ENCODE assay signal across 1 cellular context in the genomic region with DNA sequence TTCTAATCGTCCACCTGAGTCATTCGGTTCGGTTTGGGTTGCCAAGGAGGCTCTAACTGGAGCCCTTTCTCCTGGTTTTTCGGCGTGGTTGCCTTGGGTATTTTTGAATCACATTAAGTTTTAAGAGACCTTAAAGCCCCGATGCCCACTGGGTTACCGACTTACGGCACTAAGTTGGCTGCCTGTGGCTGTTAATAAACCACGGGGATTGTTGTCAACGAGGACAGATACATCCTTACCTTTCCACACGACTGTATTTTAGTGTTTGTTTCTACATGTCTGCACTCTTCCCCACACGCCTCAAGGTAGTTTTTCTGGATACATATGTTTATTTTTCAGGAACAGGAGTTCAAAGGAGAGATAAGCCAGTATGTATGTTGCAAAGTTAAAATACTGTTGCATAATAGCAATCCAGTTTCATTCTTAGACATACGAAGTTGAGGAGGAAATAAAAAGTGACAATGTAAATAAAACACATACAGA.
TF ChIP-seq lines count a peak whose summit lies in the region.

No MANE protein-coding gene starts in this region.

TF ChIP-seq in GM23338, 12 proteins besides CTCF, POLR2A, EP300 and RAD21 (continued from another document):
- TF ChIP-seq, protein P1, sequence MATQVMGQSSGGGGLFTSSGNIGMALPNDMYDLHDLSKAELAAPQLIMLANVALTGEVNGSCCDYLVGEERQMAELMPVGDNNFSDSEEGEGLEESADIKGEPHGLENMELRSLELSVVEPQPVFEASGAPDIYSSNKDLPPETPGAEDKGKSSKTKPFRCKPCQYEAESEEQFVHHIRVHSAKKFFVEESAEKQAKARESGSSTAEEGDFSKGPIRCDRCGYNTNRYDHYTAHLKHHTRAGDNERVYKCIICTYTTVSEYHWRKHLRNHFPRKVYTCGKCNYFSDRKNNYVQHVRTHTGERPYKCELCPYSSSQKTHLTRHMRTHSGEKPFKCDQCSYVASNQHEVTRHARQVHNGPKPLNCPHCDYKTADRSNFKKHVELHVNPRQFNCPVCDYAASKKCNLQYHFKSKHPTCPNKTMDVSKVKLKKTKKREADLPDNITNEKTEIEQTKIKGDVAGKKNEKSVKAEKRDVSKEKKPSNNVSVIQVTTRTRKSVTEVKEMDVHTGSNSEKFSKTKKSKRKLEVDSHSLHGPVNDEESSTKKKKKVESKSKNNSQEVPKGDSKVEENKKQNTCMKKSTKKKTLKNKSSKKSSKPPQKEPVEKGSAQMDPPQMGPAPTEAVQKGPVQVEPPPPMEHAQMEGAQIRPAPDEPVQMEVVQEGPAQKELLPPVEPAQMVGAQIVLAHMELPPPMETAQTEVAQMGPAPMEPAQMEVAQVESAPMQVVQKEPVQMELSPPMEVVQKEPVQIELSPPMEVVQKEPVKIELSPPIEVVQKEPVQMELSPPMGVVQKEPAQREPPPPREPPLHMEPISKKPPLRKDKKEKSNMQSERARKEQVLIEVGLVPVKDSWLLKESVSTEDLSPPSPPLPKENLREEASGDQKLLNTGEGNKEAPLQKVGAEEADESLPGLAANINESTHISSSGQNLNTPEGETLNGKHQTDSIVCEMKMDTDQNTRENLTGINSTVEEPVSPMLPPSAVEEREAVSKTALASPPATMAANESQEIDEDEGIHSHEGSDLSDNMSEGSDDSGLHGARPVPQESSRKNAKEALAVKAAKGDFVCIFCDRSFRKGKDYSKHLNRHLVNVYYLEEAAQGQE (IDR thresholded peaks at IDR 0.05; ENCODE audit: unreplicated experiment), result no peak
- no peak for TF ChIP-seq NANOG (IDR thresholded peaks at IDR 0.05; ENCODE audit: borderline replicate concordance)
- TF ChIP-seq CREB1 (CRISPR knock-in tag; IDR thresholded peaks at IDR 0.05; ENCODE audit: low read depth), result no peak
- TF ChIP-seq ZNF114 (CRISPR knock-in tag; IDR thresholded peaks at IDR 0.05), result no peak
- TF ChIP-seq, protein P2, sequence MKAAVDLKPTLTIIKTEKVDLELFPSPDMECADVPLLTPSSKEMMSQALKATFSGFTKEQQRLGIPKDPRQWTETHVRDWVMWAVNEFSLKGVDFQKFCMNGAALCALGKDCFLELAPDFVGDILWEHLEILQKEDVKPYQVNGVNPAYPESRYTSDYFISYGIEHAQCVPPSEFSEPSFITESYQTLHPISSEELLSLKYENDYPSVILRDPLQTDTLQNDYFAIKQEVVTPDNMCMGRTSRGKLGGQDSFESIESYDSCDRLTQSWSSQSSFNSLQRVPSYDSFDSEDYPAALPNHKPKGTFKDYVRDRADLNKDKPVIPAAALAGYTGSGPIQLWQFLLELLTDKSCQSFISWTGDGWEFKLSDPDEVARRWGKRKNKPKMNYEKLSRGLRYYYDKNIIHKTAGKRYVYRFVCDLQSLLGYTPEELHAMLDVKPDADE (IDR thresholded peaks at IDR 0.05), result no peak
- TF ChIP-seq STAT1 (IDR thresholded peaks at IDR 0.05; ENCODE audit: unreplicated experiment), result no peak
- TF ChIP-seq ZNF331 (CRISPR knock-in tag; IDR thresholded peaks at IDR 0.05; ENCODE audit: low read depth), result no peak
